ENCODE assay signal across 9 cellular contexts in genomic region chr6:105985816-105986632, GRCh38.
DNase-seq lines count a peak whose midpoint lies in the region; ATAC-seq, FAIRE-seq and TF ChIP-seq lines count a peak whose summit lies in the region.
"Had no signal": no experiment of that assay in that cellular context is flagged by ENCODE, and none has a peak within 500 bp of the region (broad histone marks: within the 10 kb centered on the region; RNA-seq: fewer than 3 reads in every experiment).

No MANE protein-coding gene starts in this region.

- H2AFZ ChIP-seq in hepatocyte = peak overlapping the region; percentile 27

- H3K27ac ChIP-seq in hepatocyte = no peak overlapping the region

- H3K4me2 ChIP-seq in hepatocyte = peak overlapping the region; percentile 73

- H3K79me2 ChIP-seq in hepatocyte = no peaks in the 10 kb centered on the region

- no peaks in the 10 kb centered on the region for H4K20me1 ChIP-seq in hepatocyte (ENCODE audit: insufficient read depth, poor library complexity, severe bottlenecking)

- intact Hi-C loops in activated B cell treated with CpG ODN at 0.5 μM for 24 hours (cut with micrococcal nuclease) (no loop called here), posterior vena cava (cut with DNase I) (no loop called here)

- H3K4me1 Mint-ChIP-seq in activated B cell treated with CpG ODN at 0.5 μM for 24 hours = peaks cover 13% of the 10 kb centered on the region

- POLR2A ChIA-PET in activated B cell treated with CpG ODN at 0.5 μM for 24 hours (lab: Charles Lee) = interaction anchor here (0.6 to 1.5 kb wide), 2 partner anchors 9 to 15 kb away, joined by 4 read pairs; no protein-coding TSS in a partner anchor

- H3K9me2 ChIP-seq in hepatocyte (replicated peaks; ENCODE audit: insufficient read depth) = no peaks in the 10 kb centered on the region

- WGBS in hepatocyte (ENCODE audit: low lambda C conversion rate, missing lambda C conversion rate) = 23% methylated on average over 48 of the region's 48 CpGs

- ATAC-seq in activated B cell treated with CpG ODN at 0.5 μM for 24 hours (ENCODE audit: low read depth) (no peak), GM19035 (IDR thresholded peaks at IDR 0.05; ENCODE audit: unreplicated experiment) (no peak)

- peaks cover 37% of the 10 kb centered on the region for H3K27me3 ChIP-seq in hepatocyte

- CTCF ChIA-PET in activated B cell treated with CpG ODN at 0.5 μM for 24 hours (lab: Charles Lee) = no interaction called here

- no peak for FAIRE-seq in GM19239 (lab: Jason Lieb, UNC)

- H3K36me3 Mint-ChIP-seq in activated B cell treated with CpG ODN at 0.5 μM for 24 hours (ENCODE audit: low read depth) = peaks cover under 1% of the 10 kb centered on the region

- peak overlapping the region; percentile 26 for H3K4me3 Mint-ChIP-seq in activated B cell treated with CpG ODN at 0.5 μM for 24 hours

- peaks cover 37% of the 10 kb centered on the region for H3K27me3 Mint-ChIP-seq in activated B cell treated with CpG ODN at 0.5 μM for 24 hours

- H3K4me3 ChIP-seq in hepatocyte = no peak overlapping the region
- H3K4me3 ChIP-seq: lung had no signal

- TF ChIP-seq CTCF in activated B cell treated with CpG ODN at 0.5 μM for 24 hours (IDR thresholded peaks at IDR 0.05) (no peak), hepatocyte (IDR thresholded peaks at IDR 0.05; ENCODE audit: poor library complexity) (no peak)

- no peaks in the 10 kb centered on the region for H3K36me3 ChIP-seq in hepatocyte (replicated peaks; ENCODE audit: insufficient read depth, low read depth)

- H3K9me3 Mint-ChIP-seq in activated B cell treated with CpG ODN at 0.5 μM for 24 hours = no peaks in the 10 kb centered on the region

- DNase-seq in GM03348 (ENCODE audit: low spot score) = peak; percentile 35
- DNase-seq in activated B cell treated with CpG ODN at 0.5 μM for 24 hours = no peak
- DNase-seq in hepatocyte (ENCODE audit: low spot score) = peak; percentile 25
- peak; percentile 80 for DNase-seq in posterior vena cava (ENCODE audit: low spot score)
- no peak for DNase-seq in activated CD4-positive, CD25-positive, alpha-beta regulatory T cell (lab: John Stamatoyannopoulos, UW)
- no peak for DNase-seq in germinal center (ENCODE audit: low spot score)
- no peak for DNase-seq in GM19239 (ENCODE audit: insufficient read length, low spot score)

- no peak overlapping the region for H3K27ac Mint-ChIP-seq in activated B cell treated with CpG ODN at 0.5 μM for 24 hours

- peaks cover 10% of the 10 kb centered on the region for H3K4me1 ChIP-seq in hepatocyte (ENCODE audit: insufficient read depth)

- H3K9me3 ChIP-seq in hepatocyte (ENCODE audit: low read depth) = no peaks in the 10 kb centered on the region

Comparison
In these comparisons a context has a peak if more than half of its experiments do, and no peak if none do; other contexts are left out.
1. DNase-seq: peak in GM03348 (single experiment), hepatocyte (single experiment) and posterior vena cava (single experiment); none in activated B cell treated with CpG ODN at 0.5 μM for 24 hours (single experiment), activated CD4-positive, CD25-positive, alpha-beta regulatory T cell (0 of 4), germinal center (single experiment) and GM19239 (single experiment).